Comparison of ENCODE assay signal across 10 cellular contexts in genomic region chr1:170664283-170664827, GRCh38. TPM values are rescaled to one million over a fixed set of nuclear protein-coding genes. Genes with fewer than 3 reads are reported as not detected.
A peak's percentile ranks its signal among the peaks of the same experiment; 100 is the strongest.
DNase-seq lines count a peak whose midpoint lies in the region; ATAC-seq, FAIRE-seq and TF ChIP-seq lines count a peak whose summit lies in the region.
"Had no signal": no experiment of that assay in that cellular context is flagged by ENCODE, and none has a peak within 500 bp of the region (broad histone marks: within the 10 kb centered on the region; RNA-seq: fewer than 3 reads in every experiment).

No MANE protein-coding gene starts in this region.

- FAIRE-seq in keratinocyte (lab: Jason Lieb, UNC), result no peak

- peak overlapping the region; percentile 55 for H3K4me3 Mint-ChIP-seq in stimulated activated memory B cell treated with anti-CD40 and anti-IgM and Interleukin-4, amounts not matched to agents 10 μg/mL and 1 μg/mL and 100 μg/mL, for 72 hours
- H3K4me3 Mint-ChIP-seq: memory B cell had no signal

- H2AFZ ChIP-seq in keratinocyte (ENCODE audit: control insufficient read depth, low read length), result peak overlapping the region; percentile 39

- H3K4me2 ChIP-seq in keratinocyte (ENCODE audit: control insufficient read depth, extremely low read depth, insufficient read depth, low read depth, low read length), result peak overlapping the region; percentile 50
- H3K4me2 ChIP-seq: BLaER1 treated with 17β-estradiol and CSF1 and Interleukin-3, amounts not matched to agents 10 nM and 100 nM had no signal

- peak; percentile 43 for DNase-seq in NCI-H1105 treated with DMSO at 0.1 percent for 48 hours (lab: John Stamatoyannopoulos, UW)
- DNase-seq in NCI-H1105 (lab: John Stamatoyannopoulos, UW), result no peak
- DNase-seq in astrocyte of the spinal cord (ENCODE audit: low read depth, low spot score), result peak; percentile 48
- DNase-seq in keratinocyte (ENCODE audit: low read depth, low spot score), result no peak
- DNase-seq in dedifferentiated amniotic fluid mesenchymal stem cell (ENCODE audit: extremely low spot score), result no peak
- DNase-seq in stimulated activated CD4-positive, alpha-beta T cell treated with anti-CD3 and anti-CD28 coated beads, Interleukin-2, amount 100 ng/mL, for 24 hours, result no peak

- H3K9me3 ChIP-seq in keratinocyte (ENCODE audit: control insufficient read depth, low read depth, low read length), result no peaks in the 10 kb centered on the region

- H4K20me1 ChIP-seq in keratinocyte (ENCODE audit: control insufficient read depth, extremely low read depth, insufficient read depth, low read length), result no peaks in the 10 kb centered on the region
- H4K20me1 ChIP-seq: BLaER1 treated with 17β-estradiol and CSF1 and Interleukin-3, amounts not matched to agents 10 nM and 100 nM had no signal

- no peak for ATAC-seq in stimulated activated memory B cell treated with anti-CD40 and anti-IgM and Interleukin-4, amounts not matched to agents 10 μg/mL and 1 μg/mL and 100 μg/mL, for 72 hours
- no peak for ATAC-seq in HG03378 (IDR thresholded peaks at IDR 0.05; ENCODE audit: unreplicated experiment)

- H3K27ac ChIP-seq in keratinocyte (ENCODE audit: control insufficient read depth, insufficient read depth, low read length), result no peak overlapping the region
- H3K27ac ChIP-seq: BLaER1 treated with 17β-estradiol and CSF1 and Interleukin-3, amounts not matched to agents 10 nM and 100 nM had no signal

- H3K9ac ChIP-seq in keratinocyte (ENCODE audit: control insufficient read depth, extremely low read depth, insufficient read depth, low read length), result no peak overlapping the region
- H3K9ac ChIP-seq: BLaER1 treated with 17β-estradiol and CSF1 and Interleukin-3, amounts not matched to agents 10 nM and 100 nM had no signal

- in situ Hi-C loops in astrocyte of the spinal cord (cut with HindIII; ENCODE audit: low sequenced_read_pairs), result no loop called here

- H3K9me3 Mint-ChIP-seq in stimulated activated memory B cell treated with anti-CD40 and anti-IgM and Interleukin-4, amounts not matched to agents 10 μg/mL and 1 μg/mL and 100 μg/mL, for 72 hours, result no peaks in the 10 kb centered on the region
- H3K9me3 Mint-ChIP-seq: memory B cell had no signal

- peaks cover 83% of the 10 kb centered on the region for H3K27me3 Mint-ChIP-seq in stimulated activated memory B cell treated with anti-CD40 and anti-IgM and Interleukin-4, amounts not matched to agents 10 μg/mL and 1 μg/mL and 100 μg/mL, for 72 hours

- peaks cover 63% of the 10 kb centered on the region for H3K27me3 ChIP-seq in keratinocyte (ENCODE audit: control insufficient read depth, extremely low read depth, insufficient read depth, low read length)

- no peaks in the 10 kb centered on the region for H3K36me3 Mint-ChIP-seq in stimulated activated memory B cell treated with anti-CD40 and anti-IgM and Interleukin-4, amounts not matched to agents 10 μg/mL and 1 μg/mL and 100 μg/mL, for 72 hours
- H3K36me3 Mint-ChIP-seq: memory B cell had no signal

- no peaks in the 10 kb centered on the region for H3K79me2 ChIP-seq in keratinocyte (ENCODE audit: control insufficient read depth, insufficient read depth, low read length)

- H3K4me1 ChIP-seq in keratinocyte (ENCODE audit: control insufficient read depth, extremely low read depth, insufficient read depth, low read length), result peaks cover 16% of the 10 kb centered on the region

- H3K4me1 Mint-ChIP-seq in stimulated activated memory B cell treated with anti-CD40 and anti-IgM and Interleukin-4, amounts not matched to agents 10 μg/mL and 1 μg/mL and 100 μg/mL, for 72 hours, result peaks cover 30% of the 10 kb centered on the region

- no peak overlapping the region for H3K27ac Mint-ChIP-seq in stimulated activated memory B cell treated with anti-CD40 and anti-IgM and Interleukin-4, amounts not matched to agents 10 μg/mL and 1 μg/mL and 100 μg/mL, for 72 hours
- H3K27ac Mint-ChIP-seq: memory B cell had no signal

- dilution Hi-C loops in keratinocyte (cut with MboI; ENCODE audit: extremely low pct_ligation_motif_present, low sequenced_read_pairs), result no loop called here

- no peaks in the 10 kb centered on the region for H3K9me1 ChIP-seq in keratinocyte (ENCODE audit: control insufficient read depth, extremely low read depth, insufficient read depth, low read length)

- TF ChIP-seq CTCF in astrocyte of the spinal cord (IDR thresholded peaks at IDR 0.05; ENCODE audit: low read depth, low read length) (no peak), keratinocyte (optimal IDR thresholded peaks at IDR 0.05 in 1 of 3, IDR thresholded peaks at IDR 0.05 in 1 of 3, conservative IDR thresholded peaks at IDR 0.05 in 1 of 3; ENCODE audit: extremely low read depth in 1 of 3, insufficient read depth in 2 of 3, low read length in 3 of 3) (no peak)

- peak overlapping the region; percentile 89 for H3K4me3 ChIP-seq in astrocyte of the spinal cord (ENCODE audit: low read depth, low read length)
- H3K4me3 ChIP-seq in keratinocyte (ENCODE audit: control insufficient read depth in 2 of 3, extremely low read depth in 1 of 3, insufficient read depth in 2 of 3, low read depth in 1 of 3, low read length in 3 of 3), result peak overlapping the region; percentile 23 to 47 (median 45)
- H3K4me3 ChIP-seq: BLaER1 treated with 17β-estradiol and CSF1 and Interleukin-3, amounts not matched to agents 10 nM and 100 nM had no signal

- H3K36me3 ChIP-seq in keratinocyte (ENCODE audit: control insufficient read depth in 2 of 2, extremely low read depth in 1 of 2, insufficient read depth in 2 of 2, low read length in 2 of 2), result no peaks in the 10 kb centered on the region
- H3K36me3 ChIP-seq: BLaER1 treated with 17β-estradiol and CSF1 and Interleukin-3, amounts not matched to agents 10 nM and 100 nM had no signal

RNA-seq across cellular contexts. Expression of gene PRRX1, which starts 0.4 kb away (rescaled TPM):
- 0.05 TPM in 1 of 3 replicates, not detected in the others for polyA plus RNA-seq in keratinocyte
- polyA plus RNA-seq in keratinocyte (2011; ENCODE audit: low read depth), result not detected
- 0.01 TPM in 1 of 2 replicates, not detected in the other for polyA plus RNA-seq in keratinocyte (2011; cell fraction: cytosol; rRNA removed)
- not detected in 2 replicates for polyA plus RNA-seq in keratinocyte (2011; cell fraction: nucleus; rRNA removed)
- not detected in 2 replicates for polyA plus RNA-seq in keratinocyte (2012; ENCODE audit: low replicate concordance)
- polyA minus RNA-seq in keratinocyte, result 0.13 TPM in 1 of 3 replicates, not detected in the others
- polyA minus RNA-seq in keratinocyte (2011; cell fraction: cytosol; rRNA and poly(A)+ RNA removed), result not detected
- polyA minus RNA-seq in keratinocyte (2011; cell fraction: nucleus; rRNA and poly(A)+ RNA removed), result not detected in 2 replicates

Comparison
In these comparisons a context has a peak if more than half of its experiments do, and no peak if none do; other contexts are left out.
1. DNase-seq: peak in NCI-H1105 treated with DMSO at 0.1 percent for 48 hours (single experiment) and astrocyte of the spinal cord (single experiment); none in NCI-H1105 (single experiment), keratinocyte (single experiment), dedifferentiated amniotic fluid mesenchymal stem cell (single experiment) and stimulated activated CD4-positive, alpha-beta T cell treated with anti-CD3 and anti-CD28 coated beads, Interleukin-2, amount 100 ng/mL, for 24 hours (0 of 2).